ENCODE assay signal across 40 cellular contexts in the genomic region with DNA sequence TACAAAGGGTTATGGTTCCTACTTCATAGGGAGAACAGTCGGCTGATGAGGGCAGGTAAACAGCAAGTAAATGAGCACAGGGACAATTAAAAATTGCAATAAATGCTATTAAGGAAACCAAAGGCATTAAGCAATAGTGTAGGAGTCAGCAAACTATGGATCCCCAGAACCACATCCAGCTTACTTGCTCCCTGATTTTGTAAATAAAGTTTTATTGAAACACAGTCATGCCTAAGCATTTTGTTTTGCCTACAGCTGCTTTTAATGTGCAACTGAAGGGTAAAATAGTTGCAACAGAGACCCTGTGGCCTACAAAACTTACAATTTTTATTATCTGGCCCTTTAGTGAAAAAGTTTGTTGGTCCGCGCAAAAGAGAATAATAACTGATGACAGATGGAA.
"Had no signal": no experiment of that assay in that cellular context is flagged by ENCODE, and none has a peak within 500 bp of the region (broad histone marks: within the 10 kb centered on the region; RNA-seq: fewer than 3 reads in every experiment).

No MANE protein-coding gene starts in this region.

- H3K27ac Mint-ChIP-seq: activated naive CD4-positive, alpha-beta T cell treated with anti-CD3 and anti-CD28 coated beads for 36 hours; activated naive CD4-positive, alpha-beta T cell treated with anti-CD3 and anti-CD28 coated beads, Interleukin-2, amount 10 ng/mL, durations not matched to agents 7 days and 5 days; activated naive CD4-positive, alpha-beta T cell treated with anti-CD3 and anti-CD28 coated beads, Interleukin-2, amount 50 U/mL, for 24 hours; activated naive CD4-positive, alpha-beta T cell treated with anti-CD3 and anti-CD28 coated beads, Interleukin-2, amount 50 U/mL, for 72 hours; activated naive CD8-positive, alpha-beta T cell; activated naive CD8-positive, alpha-beta T cell treated with anti-CD3 and anti-CD28 coated beads for 36 hours; activated naive CD8-positive, alpha-beta T cell treated with anti-CD3 and anti-CD28 coated beads, Interleukin-2, amount 10 ng/mL, durations not matched to agents 7 days and 5 days; activated naive CD8-positive, alpha-beta T cell treated with anti-CD3 and anti-CD28 coated beads, Interleukin-2, amount 50 U/mL, for 24 hours; activated T-cell treated with anti-CD3 and anti-CD28 coated beads, Interleukin-2, amount 50 U/mL, for 24 hours; activated T-cell treated with anti-CD3 and anti-CD28 coated beads, Interleukin-2, amount 50 U/mL, for 72 hours; activated T-helper 1 cell treated with anti-CD3 and anti-CD28 coated beads, Interleukin-12 subunit alpha, Interleukin-12 subunit beta, Interleukin-2, Interleukin-4 antibody, amounts not matched to agents 30 ng/mL and 10 ng/mL and 1 ng/mL, durations not matched to agents 14 hours and 24 hours and 36 hours; activated T-helper 17 cell treated with anti-CD3 and anti-CD28 coated beads, Interleukin-2, amount 50 U/mL, for 72 hours; activated T-helper 2 cell treated with anti-CD3 and anti-CD28 coated beads, Interferon-gamma antibody, Interleukin-2, Interleukin-4, amounts not matched to agents 10 μg/mL and 5 μg/mL and 100 μg/mL, durations not matched to agents 14 hours and 24 hours and 36 hours; brain had no signal

- H3K27me3 Mint-ChIP-seq: activated naive CD4-positive, alpha-beta T cell treated with anti-CD3 and anti-CD28 coated beads, Interleukin-2, amount 50 U/mL, for 24 hours; activated T-helper 17 cell treated with anti-CD3 and anti-CD28 coated beads, Interleukin-2, amount 50 U/mL, for 72 hours had no signal

- H3K36me3 Mint-ChIP-seq: activated naive CD4-positive, alpha-beta T cell treated with anti-CD3 and anti-CD28 coated beads, Interleukin-2, amount 10 ng/mL, durations not matched to agents 7 days and 5 days; activated naive CD4-positive, alpha-beta T cell treated with anti-CD3 and anti-CD28 coated beads, Interleukin-2, amount 50 U/mL, for 24 hours; activated naive CD4-positive, alpha-beta T cell treated with anti-CD3 and anti-CD28 coated beads, Interleukin-2, amount 50 U/mL, for 72 hours; activated naive CD8-positive, alpha-beta T cell; activated naive CD8-positive, alpha-beta T cell treated with anti-CD3 and anti-CD28 coated beads for 36 hours; activated naive CD8-positive, alpha-beta T cell treated with anti-CD3 and anti-CD28 coated beads, Interleukin-2, amount 10 ng/mL, durations not matched to agents 7 days and 5 days; brain had no signal

- DNase-seq: activated effector memory CD4-positive, alpha-beta T cell treated with anti-CD3 and anti-CD28 coated beads, Interleukin-2, amount 50 U/mL, for 16 hours; activated effector memory CD4-positive, alpha-beta T cell treated with Interleukin-2 at 50 U/mL for 16 hours; activated gamma-delta T cell; activated gamma-delta T cell treated with Interleukin-2 at 50 U/mL for 16 hours; activated naive CD4-positive, alpha-beta T cell; activated naive CD4-positive, alpha-beta T cell treated with anti-CD3 and anti-CD28 coated beads for 36 hours; activated naive CD4-positive, alpha-beta T cell treated with anti-CD3 and anti-CD28 coated beads, Interleukin-2, amount 10 ng/mL, durations not matched to agents 7 days and 5 days; activated naive CD4-positive, alpha-beta T cell treated with anti-CD3 and anti-CD28 coated beads, Interleukin-2, amount 50 U/mL, for 16 hours; activated naive CD4-positive, alpha-beta T cell treated with Interleukin-2 at 50 U/mL for 16 hours; activated naive CD8-positive, alpha-beta T cell treated with anti-CD3 and anti-CD28 coated beads for 36 hours; activated naive CD8-positive, alpha-beta T cell treated with anti-CD3 and anti-CD28 coated beads, Interleukin-2, amount 10 ng/mL, durations not matched to agents 7 days and 5 days; activated naive CD8-positive, alpha-beta T cell treated with anti-CD3 and anti-CD28 coated beads, Interleukin-2, amount 50 U/mL, for 24 hours; activated T-cell treated with anti-CD3 and anti-CD28 coated beads, Interleukin-2, amount 50 U/mL, for 1 hour; activated T-cell treated with anti-CD3 and anti-CD28 coated beads, Interleukin-2, amount 50 U/mL, for 24 hours; activated T-cell treated with anti-CD3 and anti-CD28 coated beads, Interleukin-2, amount 50 U/mL, for 4 hours; activated T-cell treated with anti-CD3 and anti-CD28 coated beads, Interleukin-2, amount 50 U/mL, for 48 hours; activated T-cell treated with anti-CD3 and anti-CD28 coated beads, Interleukin-2, amount 50 U/mL, for 72 hours; adrenal gland; amniotic stem cell; amygdala; anterior cingulate cortex; aorta; body of pancreas; brain microvascular endothelial cell; caudate nucleus; central memory CD4-positive, alpha-beta T cell; cerebellar nuclear complex had no signal

- H3K36me3 ChIP-seq: adrenal gland, ascending aorta, brain microvascular endothelial cell, breast epithelium, cardiac muscle cell had no signal

- H3K27me3 ChIP-seq: adrenal gland, ascending aorta, body of pancreas, brain microvascular endothelial cell, breast epithelium, cardiac muscle cell had no signal

- H3K27ac ChIP-seq: adrenal gland, ascending aorta, body of pancreas, brain microvascular endothelial cell, breast epithelium, cardiac muscle cell had no signal

- H3K9me3 ChIP-seq: adrenal gland, ascending aorta, body of pancreas, breast epithelium had no signal

- H3K4me1 ChIP-seq: adrenal gland, ascending aorta, body of pancreas, breast epithelium had no signal

- H3K4me3 ChIP-seq: adrenal gland, ascending aorta, body of pancreas, breast epithelium, cardiac muscle cell had no signal

- FAIRE-seq: astrocyte, bronchial epithelial cell had no signal

- ATAC-seq: activated naive CD4-positive, alpha-beta T cell treated with anti-CD3 and anti-CD28 coated beads, Interleukin-2, amount 50 U/mL, for 72 hours; activated naive CD8-positive, alpha-beta T cell treated with anti-CD3 and anti-CD28 coated beads, Interleukin-2, amount 50 U/mL, for 24 hours; activated T-cell treated with anti-CD3 and anti-CD28 coated beads, Interleukin-2, amount 50 U/mL, for 4 hours; activated T-cell treated with anti-CD3 and anti-CD28 coated beads, Interleukin-2, amount 50 U/mL, for 72 hours; activated T-helper 17 cell treated with anti-CD3 and anti-CD28 coated beads, Interleukin-2, amount 50 U/mL, for 72 hours; body of pancreas had no signal

- H3K4me3 Mint-ChIP-seq: activated naive CD4-positive, alpha-beta T cell treated with anti-CD3 and anti-CD28 coated beads for 36 hours; activated naive CD4-positive, alpha-beta T cell treated with anti-CD3 and anti-CD28 coated beads, Interleukin-2, amount 10 ng/mL, durations not matched to agents 7 days and 5 days; activated naive CD4-positive, alpha-beta T cell treated with anti-CD3 and anti-CD28 coated beads, Interleukin-2, amount 50 U/mL, for 24 hours; activated naive CD8-positive, alpha-beta T cell; activated naive CD8-positive, alpha-beta T cell treated with anti-CD3 and anti-CD28 coated beads for 36 hours; activated naive CD8-positive, alpha-beta T cell treated with anti-CD3 and anti-CD28 coated beads, Interleukin-2, amount 10 ng/mL, durations not matched to agents 7 days and 5 days; activated naive CD8-positive, alpha-beta T cell treated with anti-CD3 and anti-CD28 coated beads, Interleukin-2, amount 50 U/mL, for 24 hours; activated T-cell treated with anti-CD3 and anti-CD28 coated beads, Interleukin-2, amount 50 U/mL, for 24 hours; activated T-cell treated with anti-CD3 and anti-CD28 coated beads, Interleukin-2, amount 50 U/mL, for 4 hours; activated T-cell treated with anti-CD3 and anti-CD28 coated beads, Interleukin-2, amount 50 U/mL, for 72 hours; activated T-helper 1 cell treated with anti-CD3 and anti-CD28 coated beads, Interleukin-12 subunit alpha, Interleukin-12 subunit beta, Interleukin-2, Interleukin-4 antibody, amounts not matched to agents 30 ng/mL and 10 ng/mL and 1 ng/mL, durations not matched to agents 14 hours and 24 hours and 36 hours; activated T-helper 17 cell treated with anti-CD3 and anti-CD28 coated beads, Interleukin-2, amount 50 U/mL, for 72 hours; brain; central memory CD8-positive, alpha-beta T cell had no signal

- H3K9me3 Mint-ChIP-seq: activated naive CD4-positive, alpha-beta T cell treated with anti-CD3 and anti-CD28 coated beads for 36 hours; activated naive CD4-positive, alpha-beta T cell treated with anti-CD3 and anti-CD28 coated beads, Interleukin-2, amount 10 ng/mL, durations not matched to agents 7 days and 5 days; activated naive CD4-positive, alpha-beta T cell treated with anti-CD3 and anti-CD28 coated beads, Interleukin-2, amount 50 U/mL, for 24 hours; activated naive CD8-positive, alpha-beta T cell treated with anti-CD3 and anti-CD28 coated beads for 36 hours; activated naive CD8-positive, alpha-beta T cell treated with anti-CD3 and anti-CD28 coated beads, Interleukin-2, amount 50 U/mL, for 24 hours; activated T-cell treated with anti-CD3 and anti-CD28 coated beads, Interleukin-2, amount 50 U/mL, for 24 hours; activated T-cell treated with anti-CD3 and anti-CD28 coated beads, Interleukin-2, amount 50 U/mL, for 4 hours; activated T-helper 1 cell treated with anti-CD3 and anti-CD28 coated beads, Interleukin-12 subunit alpha, Interleukin-12 subunit beta, Interleukin-2, Interleukin-4 antibody, amounts not matched to agents 30 ng/mL and 10 ng/mL and 1 ng/mL, durations not matched to agents 14 hours and 24 hours and 36 hours; activated T-helper 2 cell treated with anti-CD3 and anti-CD28 coated beads, Interferon-gamma antibody, Interleukin-2, Interleukin-4, amounts not matched to agents 10 μg/mL and 5 μg/mL and 100 μg/mL, durations not matched to agents 14 hours and 24 hours and 36 hours had no signal

- H3K4me1 Mint-ChIP-seq: activated naive CD4-positive, alpha-beta T cell treated with anti-CD3 and anti-CD28 coated beads, Interleukin-2, amount 10 ng/mL, durations not matched to agents 7 days and 5 days; activated naive CD4-positive, alpha-beta T cell treated with anti-CD3 and anti-CD28 coated beads, Interleukin-2, amount 50 U/mL, for 24 hours; activated naive CD8-positive, alpha-beta T cell treated with anti-CD3 and anti-CD28 coated beads for 36 hours; activated naive CD8-positive, alpha-beta T cell treated with anti-CD3 and anti-CD28 coated beads, Interleukin-2, amount 10 ng/mL, durations not matched to agents 7 days and 5 days; activated naive CD8-positive, alpha-beta T cell treated with anti-CD3 and anti-CD28 coated beads, Interleukin-2, amount 50 U/mL, for 24 hours; activated T-helper 17 cell treated with anti-CD3 and anti-CD28 coated beads, Interleukin-2, amount 50 U/mL, for 72 hours; brain; central memory CD8-positive, alpha-beta T cell had no signal
